Comparison of ENCODE assay signal across 9 cellular contexts in genomic region chr21:45130324-45130774, GRCh38.
DNase-seq lines count a peak whose midpoint lies in the region; TF ChIP-seq lines count a peak whose summit lies in the region.
"Had no signal": no experiment of that assay in that cellular context is flagged by ENCODE, and none has a peak within 500 bp of the region (broad histone marks: within the 10 kb centered on the region; RNA-seq: fewer than 3 reads in every experiment).

No MANE protein-coding gene starts in this region.

- H3K4me3 Mint-ChIP-seq in T-helper 2 cell treated with Interferon-gamma antibody and Interleukin-4, amounts not matched to agents 5 μg/mL and 100 μg/mL, for 36 hours, result no peak overlapping the region

- DNase-seq in GM20000 (ENCODE audit: low spot score) (peak; percentile 45), SIG-M5 (lab: John Stamatoyannopoulos, UW) (peak; percentile 39), fibroblast of the conjunctiva (ENCODE audit: low read depth) (peak; percentile 56), T1000 (lab: John Stamatoyannopoulos, UW) (no peak), WERI-Rb-1 (no peak), activated gamma-delta T cell (lab: John Stamatoyannopoulos, UW) (no peak)
- no peak for DNase-seq in T-helper 2 cell treated with Interferon-gamma antibody and Interleukin-4, amounts not matched to agents 5 μg/mL and 100 μg/mL, for 36 hours (ENCODE audit: low spot score)
- DNase-seq: NCI-H69 had no signal

- peaks cover 11% of the 10 kb centered on the region for H3K36me3 Mint-ChIP-seq in T-helper 2 cell treated with Interferon-gamma antibody and Interleukin-4, amounts not matched to agents 5 μg/mL and 100 μg/mL, for 36 hours (ENCODE audit: low read depth)

- no peaks in the 10 kb centered on the region for H3K9me3 Mint-ChIP-seq in T-helper 2 cell treated with Interferon-gamma antibody and Interleukin-4, amounts not matched to agents 5 μg/mL and 100 μg/mL, for 36 hours

- H3K27me3 ChIP-seq in WERI-Rb-1 (ENCODE audit: insufficient read depth, low read depth, severe bottlenecking), result no peaks in the 10 kb centered on the region

- peaks cover 11% of the 10 kb centered on the region for H3K4me1 Mint-ChIP-seq in T-helper 2 cell treated with Interferon-gamma antibody and Interleukin-4, amounts not matched to agents 5 μg/mL and 100 μg/mL, for 36 hours (ENCODE audit: low read depth)

- no peaks in the 10 kb centered on the region for H3K27me3 Mint-ChIP-seq in T-helper 2 cell treated with Interferon-gamma antibody and Interleukin-4, amounts not matched to agents 5 μg/mL and 100 μg/mL, for 36 hours (ENCODE audit: low read depth)

- H3K27ac ChIP-seq in skin epidermis, result peak overlapping the region in 11 of 21 experiments; percentile 9 to 85 (median 70)
- H3K27ac ChIP-seq in WERI-Rb-1, result no peak overlapping the region

- peaks cover 20% of the 10 kb centered on the region for H3K36me3 ChIP-seq in WERI-Rb-1

- H3K27ac Mint-ChIP-seq in T-helper 2 cell treated with Interferon-gamma antibody and Interleukin-4, amounts not matched to agents 5 μg/mL and 100 μg/mL, for 36 hours, result no peak overlapping the region

- TF ChIP-seq CTCF in GM20000 (IDR thresholded peaks at IDR 0.05; ENCODE audit: extremely low read depth, missing control alignments), result no peak
- TF ChIP-seq CTCF in WERI-Rb-1 (IDR thresholded peaks at IDR 0.05; ENCODE audit: low read depth, low read length), result no peak

- no peak overlapping the region for H3K4me3 ChIP-seq in skin epidermis
- no peak overlapping the region for H3K4me3 ChIP-seq in WERI-Rb-1 (ENCODE audit: low read depth, low read length)

- no peaks in the 10 kb centered on the region for H3K9me3 ChIP-seq in WERI-Rb-1 (ENCODE audit: severe bottlenecking)

Comparison
In these comparisons a context has a peak if more than half of its experiments do, and no peak if none do; other contexts are left out.
1. DNase-seq: peak in GM20000 (single experiment), SIG-M5 (single experiment) and fibroblast of the conjunctiva (single experiment); none in T-helper 2 cell treated with Interferon-gamma antibody and Interleukin-4, amounts not matched to agents 5 μg/mL and 100 μg/mL, for 36 hours (single experiment), T1000 (single experiment), WERI-Rb-1 (single experiment) and activated gamma-delta T cell (single experiment).